8 cellular contexts compared by ENCODE assay signal in the genomic region with DNA sequence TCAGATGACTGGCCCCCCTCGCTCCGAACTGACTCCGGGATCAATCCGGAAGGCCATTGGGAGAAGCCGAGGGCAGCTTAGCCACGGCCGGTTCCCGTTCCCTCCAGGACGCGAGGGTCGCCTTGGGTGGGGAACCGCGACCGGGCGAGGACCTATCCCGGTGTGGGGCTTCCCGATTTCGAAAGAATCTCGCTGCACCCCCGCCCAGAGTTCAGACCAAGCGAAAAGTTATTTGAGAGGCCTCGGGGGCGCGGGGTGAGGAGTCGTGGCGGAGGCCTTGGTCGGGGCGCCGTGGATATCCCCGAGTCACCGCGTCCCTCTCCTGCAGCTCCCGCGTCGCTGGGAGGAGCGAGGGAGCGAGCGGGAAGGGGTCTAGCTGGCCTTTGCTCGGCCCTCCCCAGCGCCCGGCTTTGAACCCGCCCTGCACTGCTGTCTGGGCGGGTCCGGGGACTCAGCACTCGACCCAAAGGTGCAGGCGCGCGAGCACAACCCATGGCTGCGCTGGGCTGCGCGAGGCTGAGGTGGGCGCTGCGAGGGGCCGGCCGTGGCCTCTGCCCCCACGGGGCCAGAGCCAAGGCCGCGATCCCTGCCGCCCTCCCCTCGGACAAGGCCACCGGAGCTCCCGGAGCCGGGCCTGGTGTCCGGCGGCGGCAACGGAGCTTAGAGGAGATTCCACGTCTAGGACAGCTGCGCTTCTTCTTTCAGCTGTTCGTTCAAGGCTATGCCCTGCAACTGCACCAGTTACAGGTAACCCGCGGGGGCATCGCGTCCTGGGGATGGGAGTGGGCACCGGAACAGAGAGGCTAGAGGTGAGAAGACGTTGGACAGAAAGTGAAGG. TPM values are rescaled to one million over a fixed set of nuclear protein-coding genes. Genes with fewer than 3 reads are reported as not detected.
DNase-seq lines count a peak whose midpoint lies in the region; ATAC-seq and TF ChIP-seq lines count a peak whose summit lies in the region.

CYP27A1 (plus strand) TSS at position 457 of the 838 bp plus-strand sequence; CDS start at position 493, 36 bp downstream.

- peak in 3 of 4 donors; percentile 28 to 87 (median 33) for TF ChIP-seq POLR2A in upper lobe of left lung (IDR thresholded peaks at IDR 0.05)

- H3K27ac ChIP-seq in mucosa of rectum (ENCODE audit: low read depth in 2 of 2, low read length in 2 of 2) (peak within 1 kb of the TSS; percentile 69 to 79), upper lobe of left lung (peak within 1 kb of the TSS; percentile 74 to 94 (median 86))
- H3K27ac ChIP-seq in CD4-positive, alpha-beta memory T cell (ENCODE audit: low read depth, low read length): no peak within 1 kb of the TSS

- peaks cover 0 to 20% (median 11%) of the 10 kb centered on the region in 8 donors for H3K9me3 Mint-ChIP-seq in CD4-positive, alpha-beta memory T cell

- H3K36me3 ChIP-seq in mucosa of rectum (ENCODE audit: control insufficient read depth in 2 of 2, insufficient read depth in 2 of 2, low read length in 2 of 2): no peaks in the 10 kb centered on the region
- H3K36me3 ChIP-seq in upper lobe of left lung: no peaks in the 10 kb centered on the region
- no peaks in the 10 kb centered on the region for H3K36me3 ChIP-seq in CD4-positive, alpha-beta memory T cell (ENCODE audit: insufficient read depth, low read length)

- peak within 1 kb of the TSS; percentile 73 to 78 for H3K9ac ChIP-seq in mucosa of rectum (ENCODE audit: low read depth in 1 of 2, low read length in 2 of 2)

- POLR2A ChIA-PET in CD4-positive, alpha-beta memory T cell (lab: Charles Lee; ENCODE audit: partially characterized antibody): interaction anchor here (0.6 kb wide), 1 partner anchor 143 kb away, joined by 5 read pairs; no protein-coding TSS in a partner anchor

- H3K4me3 Mint-ChIP-seq in CD4-positive, alpha-beta memory T cell: peak within 1 kb of the TSS in 4 of 8 donors; percentile 41 to 54 (median 48)

- 1 to 5% methylated on average over 27 to 71 of the region's 76 CpGs for WGBS in upper lobe of left lung, 2 donors

- H3K9me3 ChIP-seq in mucosa of rectum (ENCODE audit: control insufficient read depth in 2 of 2, low read length in 2 of 2): no peaks in the 10 kb centered on the region
- peaks cover 0 to 5% (median 2%) of the 10 kb centered on the region in 4 donors for H3K9me3 ChIP-seq in upper lobe of left lung
- H3K9me3 ChIP-seq in CD4-positive, alpha-beta memory T cell (ENCODE audit: control insufficient read depth in 1 of 2, low read length in 2 of 2): no peaks in the 10 kb centered on the region

- H3K4me1 Mint-ChIP-seq in CD4-positive, alpha-beta memory T cell: peaks cover 2 to 8% (median 6%) of the 10 kb centered on the region in 4 donors

- H3K27me3 Mint-ChIP-seq in CD4-positive, alpha-beta memory T cell: peaks cover 36 to 37% of the 10 kb centered on the region in 2 donors

- H3K27me3 ChIP-seq in mucosa of rectum (ENCODE audit: control insufficient read depth in 2 of 2, insufficient read depth in 2 of 2, low read length in 2 of 2) (peaks cover 0 to 2% of the 10 kb centered on the region in 2 donors), upper lobe of left lung (peaks cover 0 to 7% (median 0%) of the 10 kb centered on the region in 4 donors)
- peaks cover 21% of the 10 kb centered on the region for H3K27me3 ChIP-seq in CD4-positive, alpha-beta memory T cell (ENCODE audit: insufficient read depth, low read length)

- peaks cover 7 to 20% of the 10 kb centered on the region in 2 donors for H3K4me1 ChIP-seq in mucosa of rectum (ENCODE audit: control insufficient read depth in 2 of 2, insufficient read depth in 2 of 2, low read length in 2 of 2)
- H3K4me1 ChIP-seq in upper lobe of left lung: peaks cover 4 to 28% (median 10%) of the 10 kb centered on the region in 4 donors
- H3K4me1 ChIP-seq in CD4-positive, alpha-beta memory T cell (ENCODE audit: insufficient read depth, low read length): peaks cover 5% of the 10 kb centered on the region

- CTCF ChIA-PET in CD4-positive, alpha-beta memory T cell (lab: Charles Lee; ENCODE audit: partially characterized antibody): no interaction called here

- H3K4me3 ChIP-seq in mucosa of rectum (ENCODE audit: low read length in 2 of 2) (peak within 1 kb of the TSS; percentile 64 to 91), upper lobe of left lung (peak within 1 kb of the TSS; percentile 42 to 77 (median 71))
- H3K4me3 ChIP-seq in CD4-positive, alpha-beta memory T cell (ENCODE audit: low read length in 2 of 2): no peak within 1 kb of the TSS

- no peak for TF ChIP-seq EP300 in upper lobe of left lung (IDR thresholded peaks at IDR 0.05)

- no peak within 1 kb of the TSS for H3K27ac Mint-ChIP-seq in CD4-positive, alpha-beta memory T cell

- no peak for TF ChIP-seq CTCF in upper lobe of left lung (IDR thresholded peaks at IDR 0.05)

- peaks cover 3 to 29% of the 10 kb centered on the region in 2 donors for H3K36me3 Mint-ChIP-seq in CD4-positive, alpha-beta memory T cell

- intact Hi-C loops in CD4-positive, alpha-beta memory T cell (cut with micrococcal nuclease): no loop called here

- peak; percentile 15 for DNase-seq in DMS79 (lab: John Stamatoyannopoulos, UW)
- peak; percentile 68 for DNase-seq in NCI-H69 (lab: John Stamatoyannopoulos, UW)
- peak; percentile 26 for DNase-seq in fibroblast of gingiva (ENCODE audit: low read depth)
- DNase-seq in upper lobe of left lung: peak; percentile 78 to 89
- no peak for DNase-seq in NCI-H524 treated with DMSO at 0.1 percent for 48 hours (lab: John Stamatoyannopoulos, UW)
- no peak for DNase-seq in CD4-positive, alpha-beta memory T cell

- peak; percentile 87 to 91 for ATAC-seq in upper lobe of left lung (ENCODE audit: low FRiP score in 2 of 2)
- no peak for ATAC-seq in HG03045 (IDR thresholded peaks at IDR 0.05; ENCODE audit: unreplicated experiment)

RNA-seq across cellular contexts. Expression of gene CYP27A1, which starts in this region (rescaled TPM):
- 100 to 1,000 TPM in 5 of 6 donors, 10 to 100 TPM in 1; 70.1 to 178 (median 160) TPM for total RNA-seq in upper lobe of left lung
- 1 to 10 TPM; 7.2 to 8.1 TPM for total RNA-seq in CD4-positive, alpha-beta memory T cell
- under 1 TPM in 1 of 2 donors, not detected in 1; 0.15 TPM for polyA plus RNA-seq in CD4-positive, alpha-beta memory T cell

Comparison
In these comparisons a context has a peak if more than half of its experiments do, and no peak if none do; other contexts are left out.
1. RNA of gene CYP27A1 (total RNA-seq): 70.1 to 178 TPM in upper lobe of left lung; 7.2 to 8.1 TPM in CD4-positive, alpha-beta memory T cell; every median in the first group is over 4 times any median in the second.
2. DNase-seq: peak in DMS79 (single experiment), NCI-H69 (single experiment), fibroblast of gingiva (single experiment) and upper lobe of left lung (2 of 2); none in NCI-H524 treated with DMSO at 0.1 percent for 48 hours (single experiment) and CD4-positive, alpha-beta memory T cell (0 of 5).
3. H3K4me3 ChIP-seq: peak in mucosa of rectum (2 of 2) and upper lobe of left lung (4 of 4); none in CD4-positive, alpha-beta memory T cell (0 of 2).